Comparison of ENCODE assay signal across 22 cellular contexts in genomic region chr12:60281522-60281921, GRCh38.
"Had no signal": no experiment of that assay in that cellular context is flagged by ENCODE, and none has a peak within 500 bp of the region (broad histone marks: within the 10 kb centered on the region; RNA-seq: fewer than 3 reads in every experiment).

No MANE protein-coding gene starts in this region.

- H3K36me3 ChIP-seq: SJSA1 had no signal

- H3K27ac ChIP-seq: KMS-11, SJSA1, SK-N-MC had no signal

- H3K27me3 ChIP-seq: SJSA1 had no signal

- H3K9ac ChIP-seq: KMS-11 had no signal

- FAIRE-seq: HepG2, K562, RCC 7860 had no signal

- H3K9me3 ChIP-seq: SJSA1 had no signal

- H3K4me3 ChIP-seq: K562, SJSA1, SK-N-MC had no signal

- ATAC-seq: HepG2, K562 had no signal

- DNase-seq: Kasumi-1, MM.1S, NCI-H1105, NCI-H1417, NCI-H1436 treated with DMSO at 0.1 percent for 48 hours, NCI-H1694 treated with DMSO at 0.1 percent for 48 hours, NCI-H1930, NCI-H2081, NCI-H2107, NCI-H2227 treated with DMSO at 0.1 percent for 48 hours, NCI-H524, NCI-H526 treated with DMSO at 0.1 percent for 48 hours, NCI-H774, Right ventricle myocardium superior, RPMI8226, SIG-M5 had no signal
